1 cellular context compared by ENCODE assay signal in the genomic region with DNA sequence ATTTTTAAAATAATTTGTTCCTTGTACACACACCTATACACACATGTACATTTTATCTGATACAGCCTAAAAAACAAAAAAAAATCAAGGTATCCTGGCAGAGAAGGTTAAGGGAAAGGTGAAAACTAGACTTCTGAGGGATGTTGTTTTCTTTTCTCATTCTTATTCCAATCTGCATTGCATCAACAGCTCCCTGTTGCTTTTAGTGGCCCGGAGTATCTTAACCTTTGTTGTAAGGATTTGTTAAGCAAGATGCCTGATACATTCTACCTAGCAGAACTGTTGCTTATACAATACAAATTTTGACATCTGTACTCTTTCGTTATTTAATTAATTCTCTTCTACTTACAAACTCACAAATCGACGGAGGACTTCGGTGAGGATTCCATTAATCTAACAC.
TF ChIP-seq lines count a peak whose summit lies in the region.

No MANE protein-coding gene starts in this region.

TF ChIP-seq in HCT116, 20 proteins besides CTCF, POLR2A, EP300 and RAD21:
- TF ChIP-seq, protein P1, sequence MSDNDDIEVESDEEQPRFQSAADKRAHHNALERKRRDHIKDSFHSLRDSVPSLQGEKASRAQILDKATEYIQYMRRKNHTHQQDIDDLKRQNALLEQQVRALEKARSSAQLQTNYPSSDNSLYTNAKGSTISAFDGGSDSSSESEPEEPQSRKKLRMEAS (IDR thresholded peaks at IDR 0.05): no peak
- TF ChIP-seq CBX3 (IDR thresholded peaks at IDR 0.05; ENCODE audit: low read depth): no peak
- no peak for TF ChIP-seq EZH2phosphoT487 (IDR thresholded peaks at IDR 0.05; ENCODE audit: borderline replicate concordance)
- no peak for TF ChIP-seq ELF1 (IDR thresholded peaks at IDR 0.05; ENCODE audit: borderline replicate concordance, low read depth)
- TF ChIP-seq SP1 (IDR thresholded peaks at IDR 0.05; ENCODE audit: low read depth): no peak
- TF ChIP-seq, protein P2, sequence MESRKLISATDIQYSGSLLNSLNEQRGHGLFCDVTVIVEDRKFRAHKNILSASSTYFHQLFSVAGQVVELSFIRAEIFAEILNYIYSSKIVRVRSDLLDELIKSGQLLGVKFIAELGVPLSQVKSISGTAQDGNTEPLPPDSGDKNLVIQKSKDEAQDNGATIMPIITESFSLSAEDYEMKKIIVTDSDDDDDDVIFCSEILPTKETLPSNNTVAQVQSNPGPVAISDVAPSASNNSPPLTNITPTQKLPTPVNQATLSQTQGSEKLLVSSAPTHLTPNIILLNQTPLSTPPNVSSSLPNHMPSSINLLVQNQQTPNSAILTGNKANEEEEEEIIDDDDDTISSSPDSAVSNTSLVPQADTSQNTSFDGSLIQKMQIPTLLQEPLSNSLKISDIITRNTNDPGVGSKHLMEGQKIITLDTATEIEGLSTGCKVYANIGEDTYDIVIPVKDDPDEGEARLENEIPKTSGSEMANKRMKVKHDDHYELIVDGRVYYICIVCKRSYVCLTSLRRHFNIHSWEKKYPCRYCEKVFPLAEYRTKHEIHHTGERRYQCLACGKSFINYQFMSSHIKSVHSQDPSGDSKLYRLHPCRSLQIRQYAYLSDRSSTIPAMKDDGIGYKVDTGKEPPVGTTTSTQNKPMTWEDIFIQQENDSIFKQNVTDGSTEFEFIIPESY (IDR thresholded peaks at IDR 0.05; ENCODE audit: extremely low read depth, insufficient replicate concordance, low read length): no peak
- no peak for TF ChIP-seq ZFX (IDR thresholded peaks at IDR 0.05)
- TF ChIP-seq JUND (IDR thresholded peaks at IDR 0.05): no peak
- TF ChIP-seq SIN3A (IDR thresholded peaks at IDR 0.05; ENCODE audit: low read depth): no peak
- no peak for TF ChIP-seq ZNF274 (IDR thresholded peaks at IDR 0.05; ENCODE audit: low read depth, low read length)
- TF ChIP-seq EGR1 (IDR thresholded peaks at IDR 0.05; ENCODE audit: low read depth): no peak
- TF ChIP-seq FOSL1 (IDR thresholded peaks at IDR 0.05; ENCODE audit: low read depth): no peak
- no peak for TF ChIP-seq TCF7L2 (IDR thresholded peaks at IDR 0.05; ENCODE audit: borderline replicate concordance, extremely low read depth, insufficient read depth, insufficient read length)
- TF ChIP-seq EZH2 (IDR thresholded peaks at IDR 0.05): no peak
